Comparison of ENCODE assay signal across 25 cellular contexts in genomic region chr5:28580616-28581015, GRCh38.
A peak's percentile ranks its signal among the peaks of the same experiment; 100 is the strongest.
DNase-seq lines count a peak whose midpoint lies in the region; ATAC-seq, FAIRE-seq and TF ChIP-seq lines count a peak whose summit lies in the region.
"Had no signal": no experiment of that assay in that cellular context is flagged by ENCODE, and none has a peak within 500 bp of the region (broad histone marks: within the 10 kb centered on the region; RNA-seq: fewer than 3 reads in every experiment).

No MANE protein-coding gene starts in this region.

- H3K4me3 ChIP-seq in GM12878 (no peak overlapping the region), Peyer's patch (no peak overlapping the region)
- H3K4me3 ChIP-seq: A549; BLaER1 treated with 17β-estradiol and CSF1 and Interleukin-3, amounts not matched to agents 10 nM and 100 nM; gastrocnemius medialis; mucosa of descending colon; PC-9; SK-N-MC; transverse colon had no signal

- no peak for TF ChIP-seq POLR2A in GM12878 (IDR thresholded peaks at IDR 0.05; ENCODE audit: low read depth, low read length)
- no peak for TF ChIP-seq POLR2A in Peyer's patch (IDR thresholded peaks at IDR 0.05)

- TF ChIP-seq EP300 in GM12878 (IDR thresholded peaks at IDR 0.05; ENCODE audit: borderline replicate concordance in 1 of 2, control insufficient read depth in 1 of 2, low read depth in 2 of 2, low read length in 2 of 2): no peak

- H3K4me1 ChIP-seq in GM12878 (ENCODE audit: control insufficient read depth, insufficient read depth, low read length) (no peaks in the 10 kb centered on the region), foreskin keratinocyte (no peaks in the 10 kb centered on the region), Peyer's patch (no peaks in the 10 kb centered on the region)
- H3K4me1 ChIP-seq: A549, gastrocnemius medialis, transverse colon had no signal

- no peaks in the 10 kb centered on the region for H4K20me1 ChIP-seq in GM12878 (ENCODE audit: control insufficient read depth, insufficient read depth)
- H4K20me1 ChIP-seq: BLaER1 treated with 17β-estradiol and CSF1 and Interleukin-3, amounts not matched to agents 10 nM and 100 nM had no signal

- ATAC-seq in GM12878 (peak; percentile 48), foreskin keratinocyte (peak; percentile 65), GM21576 (IDR thresholded peaks at IDR 0.05; ENCODE audit: unreplicated experiment) (no peak)
- ATAC-seq: A549; activated naive CD8-positive, alpha-beta T cell treated with anti-CD3 and anti-CD28 coated beads, Interleukin-2, amount 50 U/mL, for 24 hours; activated T-helper 17 cell treated with anti-CD3 and anti-CD28 coated beads, Interleukin-2, amount 50 U/mL, for 72 hours; gastrocnemius medialis; mucosa of descending colon had no signal

- H2AFZ ChIP-seq in GM12878 (ENCODE audit: control insufficient read depth, low read depth, low read length): no peak overlapping the region
- H2AFZ ChIP-seq: PC-9 had no signal

- no peaks in the 10 kb centered on the region for H3K9me3 ChIP-seq in GM12878 (replicated peaks; ENCODE audit: control insufficient read depth, insufficient read depth, low read length)
- H3K9me3 ChIP-seq in Peyer's patch: peaks cover 0 to under 1% (median 0%) of the 10 kb centered on the region in 4 donors
- H3K9me3 ChIP-seq: A549, gastrocnemius medialis, neutrophil, transverse colon had no signal

- POLR2A ChIA-PET in GM12878 (lab: Charles Lee): no interaction called here

- DNase-seq in A172 (ENCODE audit: low spot score) (peak; percentile 42), M059J (ENCODE audit: low read depth) (peak; percentile 68), GM12878 (ENCODE audit: low read depth, low spot score) (no peak), foreskin keratinocyte (peak; percentile 34 to 71), RPMI8226 (no peak), NCI-H146 (lab: John Stamatoyannopoulos, UW) (no peak), Peyer's patch (no peak)
- DNase-seq: activated naive CD8-positive, alpha-beta T cell treated with anti-CD3 and anti-CD28 coated beads, Interleukin-2, amount 50 U/mL, for 24 hours; cerebellar nuclear complex; endodermal cell; gastrocnemius medialis; mucosa of descending colon; NCI-H1092 treated with DMSO at 0.1 percent for 48 hours; NCI-H2171; PC-9; retina; stimulated activated naive CD4-positive, alpha-beta T cell; transverse colon had no signal

- 8% methylated on average over 4 of the region's 4 CpGs for WGBS in GM12878 (ENCODE audit: insufficient coverage, insufficient replicate concordance, low lambda C conversion rate, missing lambda C conversion rate)

- no peak for TF ChIP-seq CTCF in GM12878 (IDR thresholded peaks at IDR 0.05 in 2 of 3, conservative IDR thresholded peaks at IDR 0.05 in 1 of 3; ENCODE audit: control insufficient read depth in 2 of 3, extremely low read depth in 1 of 3, insufficient read depth in 1 of 3, low read depth in 3 of 3, low read length in 3 of 3)
- TF ChIP-seq CTCF in foreskin keratinocyte (conservative IDR thresholded peaks at IDR 0.05): no peak
- TF ChIP-seq CTCF in Peyer's patch (IDR thresholded peaks at IDR 0.05): no peak

- CTCF ChIA-PET in GM12878 (lab: Yijun Ruan, JAX): no interaction called here

- H3K9ac ChIP-seq in GM12878 (ENCODE audit: control insufficient read depth, insufficient read depth, low read length): no peak overlapping the region
- H3K9ac ChIP-seq: BLaER1 treated with 17β-estradiol and CSF1 and Interleukin-3, amounts not matched to agents 10 nM and 100 nM had no signal

- H3K36me3 ChIP-seq in GM12878 (ENCODE audit: control insufficient read depth in 2 of 2, insufficient read depth in 2 of 2, low read length in 1 of 2) (no peaks in the 10 kb centered on the region), Peyer's patch (no peaks in the 10 kb centered on the region)
- H3K36me3 ChIP-seq: BLaER1 treated with 17β-estradiol and CSF1 and Interleukin-3, amounts not matched to agents 10 nM and 100 nM; gastrocnemius medialis; neutrophil; transverse colon had no signal

- H3K27ac ChIP-seq in GM12878 (ENCODE audit: control insufficient read depth, insufficient read depth) (no peak overlapping the region), foreskin keratinocyte (no peak overlapping the region), Peyer's patch (no peak overlapping the region)
- H3K27ac ChIP-seq: A549; BLaER1 treated with 17β-estradiol and CSF1 and Interleukin-3, amounts not matched to agents 10 nM and 100 nM; gastrocnemius medialis; neutrophil; PC-9; SK-N-MC; transverse colon had no signal

- H3K79me2 ChIP-seq in GM12878 (ENCODE audit: control insufficient read depth, insufficient read depth, low read length): no peaks in the 10 kb centered on the region

- no TSS peak for BruUV-seq in GM12878 (replicated peaks; lab: Mats Ljungman, UMichigan)

- in situ Hi-C loops in GM12878 (cut with MboI): no loop called here

- RAD21 ChIA-PET in GM12878 (lab: Charles Lee; ENCODE audit: unreplicated experiment): no interaction called here

- no peak overlapping the region for H3K4me2 ChIP-seq in GM12878 (ENCODE audit: control insufficient read depth, insufficient read depth)
- H3K4me2 ChIP-seq: A549, PC-9 had no signal

- no peak for TF ChIP-seq RAD21 in GM12878 (IDR thresholded peaks at IDR 0.05; ENCODE audit: insufficient read depth, low read depth, low read length)

- intact Hi-C loops in GM12878 (cut with micrococcal nuclease; ENCODE audit: unreplicated experiment): no loop called here

- no peaks in the 10 kb centered on the region for H3K27me3 ChIP-seq in GM12878 (replicated peaks in 1 of 2; ENCODE audit: control insufficient read depth in 2 of 2, insufficient read depth in 2 of 2, low read length in 1 of 2)
- H3K27me3 ChIP-seq in foreskin keratinocyte: no peaks in the 10 kb centered on the region
- no peaks in the 10 kb centered on the region for H3K27me3 ChIP-seq in Peyer's patch
- H3K27me3 ChIP-seq: BLaER1 treated with 17β-estradiol and CSF1 and Interleukin-3, amounts not matched to agents 10 nM and 100 nM; gastrocnemius medialis; neutrophil; transverse colon had no signal

- SMC1A ChIA-PET in GM12878 (lab: Charles Lee; ENCODE audit: uncharacterized antibody, unreplicated experiment): no interaction called here

- FAIRE-seq in GM12878 (lab: Jason Lieb, UNC): no peak
- FAIRE-seq: A549, D721Med had no signal

TF ChIP-seq in GM12878, 131 proteins besides CTCF, POLR2A, EP300 and RAD21:
- TF ChIP-seq TCF12 (IDR thresholded peaks at IDR 0.05; ENCODE audit: low read depth, low read length): no peak
- no peak for TF ChIP-seq NFYA (IDR thresholded peaks at IDR 0.05; ENCODE audit: borderline replicate concordance, low read depth, low read length)
TF ChIP-seq in GM12878: peak in this region for 0.

Comparison
In these comparisons a context has a peak if more than half of its experiments do, and no peak if none do; other contexts are left out.
1. DNase-seq: peak in A172 (single experiment), M059J (single experiment) and foreskin keratinocyte (2 of 2); none in GM12878 (single experiment), RPMI8226 (single experiment), NCI-H146 (single experiment) and Peyer's patch (0 of 3).